Comparison of ENCODE assay signal across 30 cellular contexts in the genomic region with DNA sequence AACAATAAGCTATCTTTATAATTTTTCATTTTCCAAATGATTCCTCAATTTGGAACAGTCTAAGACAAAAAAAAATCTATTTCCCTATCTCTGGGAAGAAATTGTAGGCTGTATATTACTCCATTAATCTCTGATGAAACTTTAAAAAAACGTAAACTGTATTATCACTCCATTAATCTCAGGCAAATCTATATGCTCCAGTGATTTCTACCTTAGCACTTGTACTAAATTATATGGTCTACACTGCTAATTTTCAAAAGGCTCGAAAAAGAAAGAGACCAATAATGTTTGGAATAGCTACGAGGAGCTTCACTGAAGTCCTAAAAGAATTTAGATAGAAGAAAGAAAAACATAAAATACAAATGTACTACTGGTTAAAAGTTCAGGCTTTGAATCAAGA. TPM values are rescaled to one million over a fixed set of nuclear protein-coding genes. Genes with fewer than 3 reads are reported as not detected.
DNase-seq lines count a peak whose midpoint lies in the region; ATAC-seq and TF ChIP-seq lines count a peak whose summit lies in the region.
"Had no signal": no experiment of that assay in that cellular context is flagged by ENCODE, and none has a peak within 500 bp of the region (broad histone marks: within the 10 kb centered on the region; RNA-seq: fewer than 3 reads in every experiment).

No MANE protein-coding gene starts in this region.

- H3F3A ChIP-seq in SK-N-SH (replicated peaks; ENCODE audit: insufficient read depth): peaks cover 12% of the 10 kb centered on the region

- POLR2A ChIA-PET in SK-N-SH (lab: Yijun Ruan, JAX): no interaction called here

- 37% methylated on average over 3 of the region's 3 CpGs for WGBS in SK-N-SH (ENCODE audit: low lambda C conversion rate)
- 67 to 73% methylated on average over 3 of the region's 3 CpGs for WGBS in esophagus squamous epithelium, 2 donors

- H3K36me3 ChIP-seq in SK-N-SH (replicated peaks in 1 of 2; ENCODE audit: control insufficient read depth in 1 of 2, insufficient read depth in 2 of 2, low read length in 1 of 2) (peaks cover 0 to 5% of the 10 kb centered on the region in 2 experiments), colonic mucosa (no peaks in the 10 kb centered on the region), osteoblast (ENCODE audit: insufficient read depth, low read length) (no peaks in the 10 kb centered on the region), tibial artery (no peaks in the 10 kb centered on the region), esophagus squamous epithelium (no peaks in the 10 kb centered on the region)
- H3K36me3 ChIP-seq: BE2C, left ventricle myocardium inferior had no signal

- CTCF ChIA-PET in SK-N-SH (lab: Yijun Ruan, JAX): interaction anchor here (0.9 to 1.9 kb wide), 3 partner anchors 9 to 22 kb away, joined by 4 to 7 read pairs (median 6); a partner anchor contains a TSS

- intact Hi-C loops in colonic mucosa (cut with DNase I): no loop called here
- intact Hi-C loops in tibial artery (cut with DNase I; ENCODE audit: low total_unique reads): loop anchor here (10.0 kb wide), 1 partner anchor 437 kb away; no protein-coding TSS in a partner anchor
- intact Hi-C loops in esophagus squamous epithelium (cut with DNase I): no loop called here

- H2AFZ ChIP-seq in SK-N-SH (ENCODE audit: low read depth) (no peak overlapping the region), osteoblast (ENCODE audit: low read length) (no peak overlapping the region)
- H2AFZ ChIP-seq: PC-9 had no signal

- no peak overlapping the region for H3K4me3 ChIP-seq in SK-N-SH (ENCODE audit: low read depth in 2 of 2, low read length in 1 of 2)
- H3K4me3 ChIP-seq in colonic mucosa: no peak overlapping the region
- H3K4me3 ChIP-seq in osteoblast (ENCODE audit: insufficient read depth, low read length): no peak overlapping the region
- H3K4me3 ChIP-seq in tibial artery: no peak overlapping the region
- H3K4me3 ChIP-seq in esophagus squamous epithelium: no peak overlapping the region
- H3K4me3 ChIP-seq: coronary artery, GM12878, left ventricle myocardium inferior, PC-9 had no signal

- TF ChIP-seq EP300 in SK-N-SH (IDR thresholded peaks at IDR 0.05; ENCODE audit: borderline replicate concordance in 1 of 2, low read depth in 1 of 2, low read length in 1 of 2): no peak

- H3K9ac ChIP-seq in SK-N-SH: no peak overlapping the region
- no peak overlapping the region for H3K9ac ChIP-seq in colonic mucosa (ENCODE audit: low read depth in 2 of 2, low read length in 2 of 2)

- H3K9me3 ChIP-seq in SK-N-SH (no peaks in the 10 kb centered on the region), colonic mucosa (no peaks in the 10 kb centered on the region), osteoblast (ENCODE audit: low read depth, low read length) (no peaks in the 10 kb centered on the region), tibial artery (no peaks in the 10 kb centered on the region), esophagus squamous epithelium (no peaks in the 10 kb centered on the region)
- H3K9me3 ChIP-seq: BE2C, left ventricle myocardium inferior had no signal

- no peak for TF ChIP-seq RAD21 in SK-N-SH (IDR thresholded peaks at IDR 0.05; ENCODE audit: low read length)

- TF ChIP-seq CTCF in SK-N-SH (IDR thresholded peaks at IDR 0.05): no peak
- TF ChIP-seq CTCF in colonic mucosa (IDR thresholded peaks at IDR 0.05): no peak
- TF ChIP-seq CTCF in osteoblast (IDR thresholded peaks at IDR 0.05; ENCODE audit: extremely low read depth, low read depth, low read length): no peak
- TF ChIP-seq CTCF in tibial artery (IDR thresholded peaks at IDR 0.05): no peak
- TF ChIP-seq CTCF in esophagus squamous epithelium (IDR thresholded peaks at IDR 0.05): no peak

- ATAC-seq in SK-N-SH treated with all-trans-retinoic acid at 6 μM for 48 hours: no peak
- ATAC-seq in HG02884 (IDR thresholded peaks at IDR 0.05; ENCODE audit: unreplicated experiment): no peak
- ATAC-seq: activated naive CD4-positive, alpha-beta T cell treated with anti-CD3 and anti-CD28 coated beads, Interleukin-2, amount 50 U/mL, for 72 hours; HepG2; stimulated activated effector memory CD8-positive, alpha-beta T cell treated with anti-CD3 and anti-CD28 coated beads, Interleukin-12 subunit alpha, Interleukin-12 subunit beta, amount 100 ng/mL, for 72 hours had no signal

- peak overlapping the region; percentile 24 to 38; a peak in 2 of 4 replicates for H3K27ac ChIP-seq in SK-N-SH (ENCODE audit: low read depth in 2 of 2, low read length in 1 of 2)
- peak overlapping the region; percentile 8 for H3K27ac ChIP-seq in colonic mucosa
- H3K27ac ChIP-seq in osteoblast (ENCODE audit: low read depth, low read length): peak overlapping the region; percentile 5
- peak overlapping the region; percentile 5 to 38 for H3K27ac ChIP-seq in tibial artery
- no peak overlapping the region for H3K27ac ChIP-seq in esophagus squamous epithelium
- H3K27ac ChIP-seq: HL-60, PC-9 had no signal

- H3K27me3 ChIP-seq in SK-N-SH (ENCODE audit: insufficient read depth) (no peaks in the 10 kb centered on the region), colonic mucosa (no peaks in the 10 kb centered on the region), osteoblast (ENCODE audit: insufficient read depth, low read length) (no peaks in the 10 kb centered on the region), tibial artery (no peaks in the 10 kb centered on the region), esophagus squamous epithelium (no peaks in the 10 kb centered on the region)
- H3K27me3 ChIP-seq: BE2C had no signal

- peaks cover 100% of the 10 kb centered on the region for H3K79me2 ChIP-seq in SK-N-SH (ENCODE audit: insufficient read depth)
- peaks cover 100% of the 10 kb centered on the region for H3K79me2 ChIP-seq in osteoblast (ENCODE audit: insufficient read depth, low read length)

- no peak overlapping the region for H3K4me2 ChIP-seq in SK-N-SH
- H3K4me2 ChIP-seq in osteoblast (ENCODE audit: insufficient read depth, low read length): peak overlapping the region; percentile 14
- H3K4me2 ChIP-seq: PC-9 had no signal

- no peak for TF ChIP-seq POLR2A in esophagus squamous epithelium (IDR thresholded peaks at IDR 0.05)

- peaks cover 100% of the 10 kb centered on the region for H4K20me1 ChIP-seq in SK-N-SH (ENCODE audit: insufficient read depth)
- peaks cover 72% of the 10 kb centered on the region for H4K20me1 ChIP-seq in osteoblast (ENCODE audit: insufficient read depth, low read length)

- DNase-seq in SK-N-SH (no peak), colonic mucosa (no peak), osteoblast (ENCODE audit: insufficient read length, low spot score, missing footprints) (no peak), tibial artery (no peak), esophagus squamous epithelium (lab: John Stamatoyannopoulos, UW) (no peak), T-helper 2 cell (no peak)
- DNase-seq: BE2C; CD8-positive, alpha-beta memory T cell; EL; islet precursor cell; left ventricle myocardium inferior; midbrain; natural killer cell; NCI-H1048; NCI-H1694; NCI-H2171; PC-9; right cardiac atrium; Right ventricle myocardium superior; stimulated activated CD4-positive, alpha-beta T cell treated with anti-CD3 and anti-CD28 coated beads, Interleukin-12 subunit alpha, Interleukin-12 subunit beta, amount 100 ng/mL, for 4 hours; stimulated activated CD4-positive, alpha-beta T cell treated with anti-CD3 and anti-CD28 coated beads, Interleukin-4, amount 100 ng/mL, for 1 hour; T1000 had no signal

- H3K4me1 ChIP-seq in SK-N-SH (ENCODE audit: control insufficient read depth in 1 of 2, insufficient read depth in 2 of 2, low read depth in 1 of 2, low read length in 1 of 2) (peaks cover 12 to 29% of the 10 kb centered on the region in 2 experiments), colonic mucosa (peaks cover 3% of the 10 kb centered on the region), osteoblast (ENCODE audit: insufficient read depth, low read length) (peaks cover 4% of the 10 kb centered on the region), tibial artery (peaks cover 0 to 84% (median 28%) of the 10 kb centered on the region in 4 donors), esophagus squamous epithelium (peaks cover 7 to 77% (median 18%) of the 10 kb centered on the region in 3 donors)

- no peaks in the 10 kb centered on the region for H3K9me2 ChIP-seq in SK-N-SH

TF ChIP-seq in SK-N-SH, 30 proteins besides CTCF, POLR2A, EP300 and RAD21 (continues in another document):
- TF ChIP-seq, protein P1, sequence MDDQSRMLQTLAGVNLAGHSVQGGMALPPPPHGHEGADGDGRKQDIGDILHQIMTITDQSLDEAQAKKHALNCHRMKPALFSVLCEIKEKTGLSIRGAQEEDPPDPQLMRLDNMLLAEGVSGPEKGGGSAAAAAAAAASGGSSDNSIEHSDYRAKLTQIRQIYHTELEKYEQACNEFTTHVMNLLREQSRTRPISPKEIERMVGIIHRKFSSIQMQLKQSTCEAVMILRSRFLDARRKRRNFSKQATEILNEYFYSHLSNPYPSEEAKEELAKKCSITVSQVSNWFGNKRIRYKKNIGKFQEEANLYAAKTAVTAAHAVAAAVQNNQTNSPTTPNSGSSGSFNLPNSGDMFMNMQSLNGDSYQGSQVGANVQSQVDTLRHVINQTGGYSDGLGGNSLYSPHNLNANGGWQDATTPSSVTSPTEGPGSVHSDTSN (IDR thresholded peaks at IDR 0.05): no peak

TF ChIP-seq in SK-N-SH treated with all-trans-retinoic acid at 6 μM for 48 hours, 23 proteins besides CTCF, POLR2A, EP300 and RAD21:
- TF ChIP-seq SNAI2 (CRISPR knock-in tag; IDR thresholded peaks at IDR 0.05): no peak
- no peak for TF ChIP-seq ISL1 (CRISPR knock-in tag; IDR thresholded peaks at IDR 0.05)
- no peak for TF ChIP-seq ZNF8 (CRISPR knock-in tag; IDR thresholded peaks at IDR 0.05)
- TF ChIP-seq BACH2 (CRISPR knock-in tag; IDR thresholded peaks at IDR 0.05; ENCODE audit: borderline replicate concordance): no peak
- TF ChIP-seq, protein P2, sequence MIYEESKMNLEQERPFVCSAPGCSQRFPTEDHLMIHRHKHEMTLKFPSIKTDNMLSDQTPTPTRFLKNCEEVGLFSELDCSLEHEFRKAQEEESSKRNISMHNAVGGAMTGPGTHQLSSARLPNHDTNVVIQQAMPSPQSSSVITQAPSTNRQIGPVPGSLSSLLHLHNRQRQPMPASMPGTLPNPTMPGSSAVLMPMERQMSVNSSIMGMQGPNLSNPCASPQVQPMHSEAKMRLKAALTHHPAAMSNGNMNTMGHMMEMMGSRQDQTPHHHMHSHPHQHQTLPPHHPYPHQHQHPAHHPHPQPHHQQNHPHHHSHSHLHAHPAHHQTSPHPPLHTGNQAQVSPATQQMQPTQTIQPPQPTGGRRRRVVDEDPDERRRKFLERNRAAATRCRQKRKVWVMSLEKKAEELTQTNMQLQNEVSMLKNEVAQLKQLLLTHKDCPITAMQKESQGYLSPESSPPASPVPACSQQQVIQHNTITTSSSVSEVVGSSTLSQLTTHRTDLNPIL (CRISPR knock-in tag; IDR thresholded peaks at IDR 0.05; ENCODE audit: low read depth): no peak

RNA-seq across cellular contexts. Expression of a gene that starts 19.7 kb away (rescaled TPM):
- 17.1 and 26.3 TPM in 2 replicates for polyA plus RNA-seq in SK-N-SH (2012; rRNA removed)
- polyA plus RNA-seq in SK-N-SH (2012; cell fraction: cytosol; rRNA removed): 18.4 and 19.1 TPM in 2 replicates
- polyA plus RNA-seq in SK-N-SH (2012; cell fraction: nucleus; rRNA removed): 24.4 and 38.6 TPM in 2 replicates
- 10 to 100 TPM; 73.8 to 92.6 TPM for total RNA-seq in colonic mucosa
- total RNA-seq in osteoblast: 359 and 476 TPM in 2 replicates
- 100 to 1,000 TPM in 1 of 4 donors, 10 to 100 TPM in 3; 52.2 to 137 (median 62.1) TPM for total RNA-seq in esophagus squamous epithelium

Comparison
In these comparisons a context has a peak if more than half of its experiments do, and no peak if none do; other contexts are left out.
1. H3K27ac ChIP-seq: peak in SK-N-SH (2 of 2), colonic mucosa (single experiment), osteoblast (single experiment) and tibial artery (2 of 2); none in esophagus squamous epithelium (0 of 4).